In genomic region chr11:117220999-117221774, GRCh38 we compare ENCODE assay signal across 10 cellular contexts. TPM values are rescaled to one million over a fixed set of nuclear protein-coding genes. Genes with fewer than 3 reads are reported as not detected.
DNase-seq lines count a peak whose midpoint lies in the region; TF ChIP-seq lines count a peak whose summit lies in the region.
"Had no signal": no experiment of that assay in that cellular context is flagged by ENCODE, and none has a peak within 500 bp of the region (broad histone marks: within the 10 kb centered on the region; RNA-seq: fewer than 3 reads in every experiment).

No MANE protein-coding gene starts in this region.

- H3K27me3 ChIP-seq in breast epithelium (no peaks in the 10 kb centered on the region), layer of hippocampus (ENCODE audit: control insufficient read depth, insufficient read depth, low read length) (no peaks in the 10 kb centered on the region), subcutaneous abdominal adipose tissue (ENCODE audit: control insufficient read depth in 5 of 5, insufficient read depth in 4 of 5, low read length in 5 of 5) (no peaks in the 10 kb centered on the region), WERI-Rb-1 (ENCODE audit: insufficient read depth, low read depth, severe bottlenecking) (no peaks in the 10 kb centered on the region)
- H3K27me3 ChIP-seq: neural progenitor cell had no signal

- H3K9ac ChIP-seq in subcutaneous abdominal adipose tissue (ENCODE audit: low read length in 5 of 5) = peak overlapping the region in 3 of 5 donors; percentile 1 to 69 (median 62)
- H3K9ac ChIP-seq: neural progenitor cell had no signal

- H3K4me3 ChIP-seq in breast epithelium (peak overlapping the region in 1 of 3 donors; percentile 17), subcutaneous abdominal adipose tissue (ENCODE audit: low read depth in 1 of 5, low read length in 5 of 5) (peak overlapping the region in 3 of 5 donors; percentile 6 to 52 (median 30)), WERI-Rb-1 (ENCODE audit: low read depth, low read length) (no peak overlapping the region)
- H3K4me3 ChIP-seq: neural progenitor cell had no signal

- H3K36me3 ChIP-seq in breast epithelium (no peaks in the 10 kb centered on the region), subcutaneous abdominal adipose tissue (ENCODE audit: control insufficient read depth in 5 of 5, insufficient read depth in 5 of 5, low read length in 5 of 5) (peaks cover 0 to 68% (median 42%) of the 10 kb centered on the region in 5 donors), WERI-Rb-1 (peaks cover 79% of the 10 kb centered on the region)
- H3K36me3 ChIP-seq: neural progenitor cell had no signal

- H3K27me3 Mint-ChIP-seq in activated T-helper 2 cell treated with anti-CD3 and anti-CD28 coated beads, Interferon-gamma antibody, Interleukin-2, Interleukin-4, amounts not matched to agents 10 μg/mL and 5 μg/mL and 100 μg/mL, durations not matched to agents 14 hours and 24 hours and 36 hours (ENCODE audit: low read depth) = no peaks in the 10 kb centered on the region

- H3K9me3 ChIP-seq in breast epithelium (no peaks in the 10 kb centered on the region), subcutaneous abdominal adipose tissue (ENCODE audit: control insufficient read depth in 5 of 5, low read length in 5 of 5) (no peaks in the 10 kb centered on the region), WERI-Rb-1 (ENCODE audit: severe bottlenecking) (no peaks in the 10 kb centered on the region)

- H3K27ac ChIP-seq in breast epithelium = peak overlapping the region; percentile 89 to 93
- H3K27ac ChIP-seq in layer of hippocampus (ENCODE audit: low read depth, low read length) = peak overlapping the region; percentile 59
- peak overlapping the region; percentile 76 for H3K27ac ChIP-seq in subcutaneous abdominal adipose tissue (ENCODE audit: low read depth, low read length)
- no peak overlapping the region for H3K27ac ChIP-seq in WERI-Rb-1
- H3K27ac ChIP-seq: neural progenitor cell had no signal

- no peak for TF ChIP-seq POLR2A in breast epithelium (IDR thresholded peaks at IDR 0.05)

- H3K4me1 ChIP-seq in breast epithelium (peaks cover 15 to 33% of the 10 kb centered on the region in 2 donors), subcutaneous abdominal adipose tissue (ENCODE audit: control insufficient read depth in 5 of 5, insufficient read depth in 5 of 5, low read length in 5 of 5) (peaks cover 32 to 67% (median 65%) of the 10 kb centered on the region in 5 donors)
- H3K4me1 ChIP-seq: neural progenitor cell had no signal

- H3K27ac Mint-ChIP-seq in activated T-helper 2 cell treated with anti-CD3 and anti-CD28 coated beads, Interferon-gamma antibody, Interleukin-2, Interleukin-4, amounts not matched to agents 10 μg/mL and 5 μg/mL and 100 μg/mL, durations not matched to agents 14 hours and 24 hours and 36 hours = no peak overlapping the region
- H3K27ac Mint-ChIP-seq: neural progenitor cell had no signal

- H3K9me3 Mint-ChIP-seq in activated T-helper 2 cell treated with anti-CD3 and anti-CD28 coated beads, Interferon-gamma antibody, Interleukin-2, Interleukin-4, amounts not matched to agents 10 μg/mL and 5 μg/mL and 100 μg/mL, durations not matched to agents 14 hours and 24 hours and 36 hours = no peaks in the 10 kb centered on the region
- H3K9me3 Mint-ChIP-seq: activated naive CD4-positive, alpha-beta T cell treated with anti-CD3 and anti-CD28 coated beads, Interleukin-2, amount 50 U/mL, for 72 hours; neural progenitor cell had no signal

- intact Hi-C loops in breast epithelium (cut with DNase I; ENCODE audit: low total_unique reads) = loop anchor here (10.0 kb wide), 1 partner anchor 346 kb away; no protein-coding TSS in a partner anchor
- intact Hi-C loops in activated T-helper 2 cell treated with anti-CD3 and anti-CD28 coated beads, Interferon-gamma antibody, Interleukin-2, Interleukin-4, amounts not matched to agents 10 μg/mL and 5 μg/mL and 100 μg/mL, durations not matched to agents 14 hours and 24 hours and 36 hours (cut with micrococcal nuclease) = no loop called here

- H3K4me1 Mint-ChIP-seq in activated T-helper 2 cell treated with anti-CD3 and anti-CD28 coated beads, Interferon-gamma antibody, Interleukin-2, Interleukin-4, amounts not matched to agents 10 μg/mL and 5 μg/mL and 100 μg/mL, durations not matched to agents 14 hours and 24 hours and 36 hours (ENCODE audit: low read depth) = no peaks in the 10 kb centered on the region

- H3K36me3 Mint-ChIP-seq in activated T-helper 2 cell treated with anti-CD3 and anti-CD28 coated beads, Interferon-gamma antibody, Interleukin-2, Interleukin-4, amounts not matched to agents 10 μg/mL and 5 μg/mL and 100 μg/mL, durations not matched to agents 14 hours and 24 hours and 36 hours (ENCODE audit: low read depth) = peaks cover 87% of the 10 kb centered on the region

- H3K4me3 Mint-ChIP-seq in activated T-helper 2 cell treated with anti-CD3 and anti-CD28 coated beads, Interferon-gamma antibody, Interleukin-2, Interleukin-4, amounts not matched to agents 10 μg/mL and 5 μg/mL and 100 μg/mL, durations not matched to agents 14 hours and 24 hours and 36 hours (ENCODE audit: low read depth) = no peak overlapping the region
- H3K4me3 Mint-ChIP-seq: neural progenitor cell had no signal

- DNase-seq in NCI-H1105 treated with DMSO at 0.1 percent for 48 hours (lab: John Stamatoyannopoulos, UW) (peak; percentile 9), breast epithelium (ENCODE audit: low spot score in 2 of 2) (peak; percentile 48 to 60), MV-4-11 (lab: John Stamatoyannopoulos, UW) (no peak), WERI-Rb-1 (no peak), HuH-7 (ENCODE audit: low spot score) (no peak)
- no peak for DNase-seq in activated T-helper 2 cell treated with anti-CD3 and anti-CD28 coated beads, Interferon-gamma antibody, Interleukin-2, Interleukin-4, amounts not matched to agents 10 μg/mL and 5 μg/mL and 100 μg/mL, durations not matched to agents 14 hours and 24 hours and 36 hours (ENCODE audit: low spot score)

- TF ChIP-seq CTCF in breast epithelium (IDR thresholded peaks at IDR 0.05) (no peak), WERI-Rb-1 (IDR thresholded peaks at IDR 0.05; ENCODE audit: low read depth, low read length) (no peak)

RNA-seq across cellular contexts. Expression of gene PCSK7, which starts 10.7 kb away (rescaled TPM):
- total RNA-seq in breast epithelium = 10 to 100 TPM; 43.2 to 51.5 (median 44.2) TPM
- 151 and 154 TPM in 2 replicates for total RNA-seq in activated T-helper 2 cell treated with anti-CD3 and anti-CD28 coated beads, Interferon-gamma antibody, Interleukin-2, Interleukin-4, amounts not matched to agents 10 μg/mL and 5 μg/mL and 100 μg/mL, durations not matched to agents 14 hours and 24 hours and 36 hours

RNA-seq across cellular contexts. Expression of gene RNF214, which starts 11.3 kb away (rescaled TPM):
- total RNA-seq in breast epithelium = 10 to 100 TPM; 12.3 to 13.3 (median 12.5) TPM
- 22.7 and 25.8 TPM in 2 replicates for total RNA-seq in activated T-helper 2 cell treated with anti-CD3 and anti-CD28 coated beads, Interferon-gamma antibody, Interleukin-2, Interleukin-4, amounts not matched to agents 10 μg/mL and 5 μg/mL and 100 μg/mL, durations not matched to agents 14 hours and 24 hours and 36 hours

RNA-seq across cellular contexts. Expression of gene TAGLN, which starts 22.0 kb away (rescaled TPM):
- total RNA-seq in breast epithelium = 1,000 to 10,000 TPM in 2 of 3 donors, 100 to 1,000 TPM in 1; 602 to 1,663 (median 1,380) TPM
- 3.1 and 3.8 TPM in 2 replicates for total RNA-seq in activated T-helper 2 cell treated with anti-CD3 and anti-CD28 coated beads, Interferon-gamma antibody, Interleukin-2, Interleukin-4, amounts not matched to agents 10 μg/mL and 5 μg/mL and 100 μg/mL, durations not matched to agents 14 hours and 24 hours and 36 hours

RNA-seq across cellular contexts. Expression of gene SIDT2, which starts 42.6 kb away (rescaled TPM):
- total RNA-seq in breast epithelium = 10 to 100 TPM; 45.2 to 86.7 (median 49.5) TPM
- 26.1 and 27.1 TPM in 2 replicates for total RNA-seq in activated T-helper 2 cell treated with anti-CD3 and anti-CD28 coated beads, Interferon-gamma antibody, Interleukin-2, Interleukin-4, amounts not matched to agents 10 μg/mL and 5 μg/mL and 100 μg/mL, durations not matched to agents 14 hours and 24 hours and 36 hours

Comparison
In these comparisons a context has a peak if more than half of its experiments do, and no peak if none do; other contexts are left out.
1. DNase-seq: peak in NCI-H1105 treated with DMSO at 0.1 percent for 48 hours (single experiment) and breast epithelium (2 of 2); none in MV-4-11 (single experiment), WERI-Rb-1 (single experiment), activated T-helper 2 cell treated with anti-CD3 and anti-CD28 coated beads, Interferon-gamma antibody, Interleukin-2, Interleukin-4, amounts not matched to agents 10 μg/mL and 5 μg/mL and 100 μg/mL, durations not matched to agents 14 hours and 24 hours and 36 hours (single experiment) and HuH-7 (single experiment).
2. RNA of gene TAGLN, which starts 22.0 kb away (total RNA-seq): 602 to 1,663 TPM in breast epithelium; 3.1 to 3.8 TPM in activated T-helper 2 cell treated with anti-CD3 and anti-CD28 coated beads, Interferon-gamma antibody, Interleukin-2, Interleukin-4, amounts not matched to agents 10 μg/mL and 5 μg/mL and 100 μg/mL, durations not matched to agents 14 hours and 24 hours and 36 hours; every median in the first group is over 100 times any median in the second.